In the genomic region with DNA sequence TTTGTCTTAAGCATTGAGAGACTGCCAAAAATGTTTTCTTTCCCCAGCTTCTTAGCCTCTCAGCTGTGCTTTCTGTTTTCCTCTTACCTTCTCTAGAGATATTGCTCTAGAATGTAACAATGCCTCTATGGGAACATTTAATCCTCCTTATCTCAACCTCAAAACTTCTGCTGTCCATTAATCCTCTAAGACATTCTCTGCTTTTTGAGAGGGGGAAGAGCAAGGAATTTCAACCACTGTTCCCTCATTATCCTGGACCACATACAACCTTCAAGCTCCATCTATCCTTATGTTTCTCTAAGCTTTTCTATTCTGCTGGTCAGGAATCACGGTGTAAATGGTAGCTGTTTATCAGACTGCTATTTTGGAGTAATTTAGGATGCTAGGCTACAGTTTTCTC, we compare ENCODE assay signal across 19 cellular contexts.
DNase-seq lines count a peak whose midpoint lies in the region; ATAC-seq, FAIRE-seq and TF ChIP-seq lines count a peak whose summit lies in the region.
"Had no signal": no experiment of that assay in that cellular context is flagged by ENCODE, and none has a peak within 500 bp of the region (broad histone marks: within the 10 kb centered on the region; RNA-seq: fewer than 3 reads in every experiment).

No MANE protein-coding gene starts in this region.

- no peaks in the 10 kb centered on the region for H3K79me1 ChIP-seq in H1 (ENCODE audit: low read depth, low read length)

- TF ChIP-seq CTCF in H1 (IDR thresholded peaks at IDR 0.05; ENCODE audit: control extremely low read depth in 1 of 3, insufficient read depth in 1 of 3, low read depth in 1 of 3, low read length in 3 of 3) = no peak
- TF ChIP-seq CTCF in heart left ventricle (IDR thresholded peaks at IDR 0.05) = no peak

- H3K4ac ChIP-seq in H1 (replicated peaks; ENCODE audit: insufficient read length, low read depth, low read length) = no peak overlapping the region

- no peaks in the 10 kb centered on the region for H3K23me2 ChIP-seq in H1 (ENCODE audit: low read depth, low read length)

- H3K4me2 ChIP-seq in H1 (ENCODE audit: insufficient read depth in 1 of 2, low read depth in 2 of 2, low read length in 2 of 2) = no peak overlapping the region

- no peak overlapping the region for H3K14ac ChIP-seq in H1 (ENCODE audit: insufficient read length)

- H3K4me1 ChIP-seq in H1 (replicated peaks in 1 of 4; ENCODE audit: control insufficient read depth in 3 of 4, insufficient read depth in 4 of 4, low read length in 3 of 4) = no peaks in the 10 kb centered on the region
- H3K4me1 ChIP-seq in heart left ventricle = peaks cover 0 to 14% (median 0%) of the 10 kb centered on the region in 12 donors
- no peaks in the 10 kb centered on the region for H3K4me1 ChIP-seq in effector memory CD4-positive, alpha-beta T cell (ENCODE audit: control insufficient read depth, insufficient read depth, low read length, poor library complexity, severe bottlenecking)

- peak; percentile 35 for DNase-seq in NCI-H82 (lab: John Stamatoyannopoulos, UW)
- DNase-seq in H1 (ENCODE audit: low read depth in 1 of 2, low spot score in 2 of 2) = no peak
- DNase-seq in myocyte (ENCODE audit: low read depth) = peak; percentile 16
- DNase-seq in germinal center (ENCODE audit: low spot score) = no peak
- no peak for DNase-seq in heart left ventricle
- no peak for DNase-seq in effector memory CD4-positive, alpha-beta T cell
- no peak for DNase-seq in activated T-cell treated with anti-CD3 and anti-CD28 coated beads for 4 hours
- DNase-seq: Calu3; CD4-positive, alpha-beta T cell; DMS53; H9; NCI-H1417 treated with DMSO at 0.1 percent for 48 hours; NCI-H2029 treated with DMSO at 0.1 percent for 48 hours; NCI-H2171 treated with DMSO at 0.1 percent for 48 hours; NCI-H446 treated with DMSO at 0.1 percent for 48 hours; NCI-H748 treated with DMSO at 0.1 percent for 48 hours; PC-3 had no signal

- no peak overlapping the region for H3K23ac ChIP-seq in H1 (ENCODE audit: insufficient read length)

- H3K36me3 ChIP-seq in H1 (ENCODE audit: control insufficient read depth in 2 of 4, insufficient read depth in 4 of 4, low read length in 3 of 4) (no peaks in the 10 kb centered on the region), heart left ventricle (no peaks in the 10 kb centered on the region)
- H3K36me3 ChIP-seq in effector memory CD4-positive, alpha-beta T cell (ENCODE audit: control insufficient read depth, insufficient read depth, low read length) = no peaks in the 10 kb centered on the region
- H3K36me3 ChIP-seq: SJCRH30 had no signal

- no peak overlapping the region for H3K4me3 ChIP-seq in H1 (ENCODE audit: extremely low read depth in 1 of 4, insufficient read depth in 2 of 4, low read depth in 3 of 4, low read length in 4 of 4)
- no peak overlapping the region for H3K4me3 ChIP-seq in heart left ventricle
- H3K4me3 ChIP-seq in effector memory CD4-positive, alpha-beta T cell (ENCODE audit: insufficient read depth, low read depth, low read length, poor library complexity, severe bottlenecking) = no peak overlapping the region
- H3K4me3 ChIP-seq: SJCRH30 had no signal

- no peak for TF ChIP-seq RAD21 in H1 (IDR thresholded peaks at IDR 0.05 in 1 of 2, conservative IDR thresholded peaks at IDR 0.05 in 1 of 2; ENCODE audit: low read depth in 2 of 2, low read length in 2 of 2)

- H2AFZ ChIP-seq in H1 (ENCODE audit: low read length) = peak overlapping the region; percentile 55

- H3K27me3 ChIP-seq in H1 (replicated peaks in 1 of 4; ENCODE audit: control insufficient read depth in 3 of 4, extremely low read depth in 1 of 4, insufficient read depth in 3 of 4, low read length in 3 of 4) (no peaks in the 10 kb centered on the region), heart left ventricle (no peaks in the 10 kb centered on the region)
- no peaks in the 10 kb centered on the region for H3K27me3 ChIP-seq in effector memory CD4-positive, alpha-beta T cell (replicated peaks; ENCODE audit: control insufficient read depth, insufficient read depth, low read length, poor library complexity, severe bottlenecking)
- H3K27me3 ChIP-seq: SJCRH30 had no signal

- H2BK20ac ChIP-seq in H1 (ENCODE audit: low read length) = no peak overlapping the region

- no peak overlapping the region for H4K5ac ChIP-seq in H1 (ENCODE audit: insufficient read length, low read depth, low read length)

- FAIRE-seq in H1 (lab: Jason Lieb, UNC) = no peak

- H4K8ac ChIP-seq in H1 (ENCODE audit: extremely low read depth, insufficient read depth, low read length) = no peak overlapping the region

- no peak for TF ChIP-seq EP300 in H1 (IDR thresholded peaks at IDR 0.05; ENCODE audit: borderline replicate concordance in 1 of 2, low read depth in 2 of 2, low read length in 2 of 2)

- H3K79me2 ChIP-seq in H1 (ENCODE audit: control insufficient read depth in 1 of 2, insufficient read depth in 2 of 2, low read length in 2 of 2) = no peaks in the 10 kb centered on the region

- H4K20me1 ChIP-seq in H1 (replicated peaks in 1 of 2; ENCODE audit: control insufficient read depth in 1 of 2, insufficient read depth in 2 of 2, low read length in 2 of 2) = no peaks in the 10 kb centered on the region

- ATAC-seq in heart left ventricle = no peak
- ATAC-seq: PC-3 had no signal

- intact Hi-C loops in heart left ventricle (cut with DNase I) = no loop called here

- no peak overlapping the region for H4K91ac ChIP-seq in H1 (replicated peaks; ENCODE audit: insufficient read length, low read length)

- H3K27ac ChIP-seq in H1 (ENCODE audit: low read depth, low read length) (no peak overlapping the region), heart left ventricle (no peak overlapping the region)
- no peak overlapping the region for H3K27ac ChIP-seq in effector memory CD4-positive, alpha-beta T cell (ENCODE audit: insufficient read depth, low read length, poor library complexity, severe bottlenecking)
- H3K27ac ChIP-seq: HL-60, SJCRH30 had no signal

- no peak overlapping the region for H2BK5ac ChIP-seq in H1 (ENCODE audit: low read depth, low read length)

- H3K9me3 ChIP-seq in H1 (ENCODE audit: insufficient read depth in 2 of 2, low read depth in 1 of 2, low read length in 1 of 2) = no peaks in the 10 kb centered on the region
- H3K9me3 ChIP-seq in heart left ventricle = peaks cover 0 to 3% (median 0%) of the 10 kb centered on the region in 12 donors
- H3K9me3 ChIP-seq in effector memory CD4-positive, alpha-beta T cell (ENCODE audit: control insufficient read depth, low read length) = no peaks in the 10 kb centered on the region

- POLR2A ChIA-PET in H1 (lab: Charles Lee; ENCODE audit: partially characterized antibody) = no interaction called here

- no peak overlapping the region for H2BK120ac ChIP-seq in H1 (replicated peaks; ENCODE audit: low read depth, low read length)

- no peak overlapping the region for H3K18ac ChIP-seq in H1 (ENCODE audit: extremely low read depth, low read length)

- H2AK5ac ChIP-seq in H1 (ENCODE audit: low read depth, low read length) = no peak overlapping the region

- no peak overlapping the region for H2BK15ac ChIP-seq in H1 (ENCODE audit: low read length)

- no peak overlapping the region for H3K9ac ChIP-seq in H1 (replicated peaks in 1 of 4; ENCODE audit: extremely low read depth in 1 of 4, low read depth in 3 of 4, low read length in 3 of 4)

- WGBS in H1 (ENCODE audit: extremely low coverage in 1 of 2, insufficient coverage in 1 of 2, insufficient read length in 1 of 2, insufficient replicate concordance in 2 of 2, low coverage in 1 of 2, low lambda C conversion rate in 2 of 2, missing lambda C conversion rate in 1 of 2), 2 experiments = 96% methylated on average over 1 of the region's 1 CpG; no CpG with 5 or more reads in 1 of the 2 experiments
- WGBS in heart left ventricle, 4 donors = 55 to 80% (median 62%) methylated on average over 1 of the region's 1 CpG

- no peak overlapping the region for H3K56ac ChIP-seq in H1 (replicated peaks; ENCODE audit: insufficient read length, low read depth, low read length)

- CTCF ChIA-PET in H1 (lab: Charles Lee; ENCODE audit: partially characterized antibody) = interaction anchor here (0.6 to 2.4 kb wide), 2 partner anchors 11 to 334 kb away, joined by 3 to 9 read pairs; no protein-coding TSS in a partner anchor

- TF ChIP-seq POLR2A in H1 (IDR thresholded peaks at IDR 0.05; ENCODE audit: control extremely low read depth in 1 of 2, low read depth in 2 of 2, low read length in 2 of 2) (no peak), heart left ventricle (IDR thresholded peaks at IDR 0.05) (no peak)

- H2BK12ac ChIP-seq in H1 (ENCODE audit: low read depth, low read length) = no peak overlapping the region

TF ChIP-seq in H1, 55 proteins besides CTCF, POLR2A, EP300 and RAD21 (continues in another document):
- no peak for TF ChIP-seq CHD1 (IDR thresholded peaks at IDR 0.05; ENCODE audit: low read depth, low read length)
- TF ChIP-seq, protein P1, sequence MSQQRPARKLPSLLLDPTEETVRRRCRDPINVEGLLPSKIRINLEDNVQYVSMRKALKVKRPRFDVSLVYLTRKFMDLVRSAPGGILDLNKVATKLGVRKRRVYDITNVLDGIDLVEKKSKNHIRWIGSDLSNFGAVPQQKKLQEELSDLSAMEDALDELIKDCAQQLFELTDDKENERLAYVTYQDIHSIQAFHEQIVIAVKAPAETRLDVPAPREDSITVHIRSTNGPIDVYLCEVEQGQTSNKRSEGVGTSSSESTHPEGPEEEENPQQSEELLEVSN (IDR thresholded peaks at IDR 0.05) = no peak
- TF ChIP-seq YY1 (IDR thresholded peaks at IDR 0.05; ENCODE audit: low read depth, low read length) = no peak
- no peak for TF ChIP-seq SP1 (IDR thresholded peaks at IDR 0.05; ENCODE audit: low read depth, low read length)
- TF ChIP-seq SUZ12 (IDR thresholded peaks at IDR 0.05; ENCODE audit: low read length) = no peak
- no peak for TF ChIP-seq RFX5 (IDR thresholded peaks at IDR 0.05; ENCODE audit: borderline replicate concordance, low read depth, low read length)
- no peak for TF ChIP-seq TCF12 (IDR thresholded peaks at IDR 0.05; ENCODE audit: low read depth, low read length)
- TF ChIP-seq, protein P2, sequence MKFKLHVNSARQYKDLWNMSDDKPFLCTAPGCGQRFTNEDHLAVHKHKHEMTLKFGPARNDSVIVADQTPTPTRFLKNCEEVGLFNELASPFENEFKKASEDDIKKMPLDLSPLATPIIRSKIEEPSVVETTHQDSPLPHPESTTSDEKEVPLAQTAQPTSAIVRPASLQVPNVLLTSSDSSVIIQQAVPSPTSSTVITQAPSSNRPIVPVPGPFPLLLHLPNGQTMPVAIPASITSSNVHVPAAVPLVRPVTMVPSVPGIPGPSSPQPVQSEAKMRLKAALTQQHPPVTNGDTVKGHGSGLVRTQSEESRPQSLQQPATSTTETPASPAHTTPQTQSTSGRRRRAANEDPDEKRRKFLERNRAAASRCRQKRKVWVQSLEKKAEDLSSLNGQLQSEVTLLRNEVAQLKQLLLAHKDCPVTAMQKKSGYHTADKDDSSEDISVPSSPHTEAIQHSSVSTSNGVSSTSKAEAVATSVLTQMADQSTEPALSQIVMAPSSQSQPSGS (IDR thresholded peaks at IDR 0.05; ENCODE audit: low read length) = no peak
- TF ChIP-seq HDAC6 (IDR thresholded peaks at IDR 0.05; ENCODE audit: low read depth, low read length) = no peak
- TF ChIP-seq BCL11A (IDR thresholded peaks at IDR 0.05; ENCODE audit: low read depth in 2 of 2, low read length in 2 of 2) = no peak
- no peak for TF ChIP-seq HDAC2 (IDR thresholded peaks at IDR 0.05; ENCODE audit: borderline replicate concordance in 1 of 2, low read depth in 2 of 2, low read length in 2 of 2)

Comparison
In these comparisons a context has a peak if more than half of its experiments do, and no peak if none do; other contexts are left out.
1. DNase-seq: peak in NCI-H82 (single experiment) and myocyte (single experiment); none in H1 (0 of 2), germinal center (single experiment), heart left ventricle (0 of 5), effector memory CD4-positive, alpha-beta T cell (0 of 3) and activated T-cell treated with anti-CD3 and anti-CD28 coated beads for 4 hours (single experiment).